13 cellular contexts compared by ENCODE assay signal in genomic region chr2:152046940-152047339, GRCh38.
DNase-seq lines count a peak whose midpoint lies in the region; ATAC-seq and TF ChIP-seq lines count a peak whose summit lies in the region.
"Had no signal": no experiment of that assay in that cellular context is flagged by ENCODE, and none has a peak within 500 bp of the region (broad histone marks: within the 10 kb centered on the region; RNA-seq: fewer than 3 reads in every experiment).

No MANE protein-coding gene starts in this region.

- no peaks in the 10 kb centered on the region for H3F3A ChIP-seq in DOHH2 (ENCODE audit: control insufficient read depth, insufficient read depth)

- peak overlapping the region; percentile 15 for H3K4me2 ChIP-seq in DOHH2 (ENCODE audit: low read length)
- H3K4me2 ChIP-seq: KMS-11 had no signal

- peaks cover 12% of the 10 kb centered on the region for H3K4me1 ChIP-seq in DOHH2 (ENCODE audit: control insufficient read depth, low read length)

- H3K27ac ChIP-seq in DOHH2 (ENCODE audit: low read depth, low read length), result no peak overlapping the region
- H3K27ac ChIP-seq: KMS-11 had no signal

- H3K36me3 ChIP-seq in DOHH2 (ENCODE audit: control insufficient read depth, low read length), result no peaks in the 10 kb centered on the region

- H3K79me2 ChIP-seq in DOHH2 (ENCODE audit: control insufficient read depth, low read length), result no peaks in the 10 kb centered on the region

- H3K9me2 ChIP-seq in DOHH2 (replicated peaks; ENCODE audit: control insufficient read depth, low read length), result no peaks in the 10 kb centered on the region

- H4K20me1 ChIP-seq in DOHH2 (ENCODE audit: control insufficient read depth, insufficient read depth, low read depth, low read length), result no peaks in the 10 kb centered on the region

- no peak for TF ChIP-seq CTCF in DOHH2 (IDR thresholded peaks at IDR 0.05; ENCODE audit: low read depth, low read length, poor library complexity, severe bottlenecking)

- no peaks in the 10 kb centered on the region for H3K27me3 ChIP-seq in DOHH2 (ENCODE audit: control insufficient read depth, low read length)

- peak; percentile 40 for ATAC-seq in GM19328 (IDR thresholded peaks at IDR 0.05; ENCODE audit: unreplicated experiment)
- ATAC-seq in HG02840 (IDR thresholded peaks at IDR 0.05; ENCODE audit: low FRiP score, unreplicated experiment), result peak; percentile 60
- ATAC-seq: activated T-cell treated with anti-CD3 and anti-CD28 coated beads, Interleukin-2, amount 50 U/mL, for 72 hours had no signal

- DNase-seq in Kasumi-1 (lab: John Stamatoyannopoulos, UW) (peak; percentile 72 to 89), HUDEP-2 (lab: John Stamatoyannopoulos, UW; ENCODE audit: unreplicated experiment in 76 of 76) (no peak), NCI-H1092 treated with DMSO at 0.1 percent for 48 hours (lab: John Stamatoyannopoulos, UW) (no peak), pons (ENCODE audit: low spot score) (no peak)
- DNase-seq in activated CD4-positive, alpha-beta T cell treated with anti-CD3 and anti-CD28 coated beads for 48 hours, result no peak
- DNase-seq: activated T-cell treated with anti-CD3 and anti-CD28 coated beads, Interleukin-2, amount 50 U/mL, for 72 hours; glutamatergic neuron; NCI-H748 treated with DMSO at 0.1 percent for 48 hours; stimulated activated CD4-positive, alpha-beta T cell treated with anti-CD3 and anti-CD28 coated beads, Interleukin-15, amount 100 ng/mL, for 24 hours had no signal

- no peak overlapping the region for H3K4me3 ChIP-seq in DOHH2 (ENCODE audit: low read length)

- H3K9me3 ChIP-seq in DOHH2 (ENCODE audit: control insufficient read depth, insufficient read depth, low read length), result no peaks in the 10 kb centered on the region

Comparison
In these comparisons a context has a peak if more than half of its experiments do, and no peak if none do; other contexts are left out.
1. DNase-seq: peak in Kasumi-1 (2 of 2); none in activated CD4-positive, alpha-beta T cell treated with anti-CD3 and anti-CD28 coated beads for 48 hours (single experiment), HUDEP-2 (0 of 76), NCI-H1092 treated with DMSO at 0.1 percent for 48 hours (single experiment) and pons (single experiment).